1 cellular context compared by ENCODE assay signal in genomic region chr5:160450164-160450932, GRCh38.
TF ChIP-seq lines count a peak whose summit lies in the region.

No MANE protein-coding gene starts in this region.

TF ChIP-seq in GM12878, 131 proteins besides CTCF, POLR2A, EP300 and RAD21 (continued from another document and continues in another):
- TF ChIP-seq NBN (IDR thresholded peaks at IDR 0.05) (0 out of 2 replicates have a peak, but pooled peaks have one; percentile 44), CREM (IDR thresholded peaks at IDR 0.05; ENCODE audit: low read depth) (no peak), ZNF274 (IDR thresholded peaks at IDR 0.05; ENCODE audit: insufficient read depth, insufficient read length) (no peak), ZNF592 (IDR thresholded peaks at IDR 0.05) (no peak), PRDM15 (CRISPR knock-in tag; IDR thresholded peaks at IDR 0.05) (no peak), TARDBP (IDR thresholded peaks at IDR 0.05; ENCODE audit: borderline replicate concordance) (no peak), MTA3 (IDR thresholded peaks at IDR 0.05; ENCODE audit: borderline replicate concordance, low read length) (0 out of 2 replicates have a peak, but pooled peaks have one; percentile 25), TCF7 (IDR thresholded peaks at IDR 0.05; ENCODE audit: borderline replicate concordance) (no peak), POLR2AphosphoS2 (IDR thresholded peaks at IDR 0.05; ENCODE audit: low read depth, low read length) (no peak), ATF7 (IDR thresholded peaks at IDR 0.05; ENCODE audit: low read depth) (peak; percentile 39; the same call in 1 of the 2 replicates), CHD4 (IDR thresholded peaks at IDR 0.05) (no peak), YBX1 (IDR thresholded peaks at IDR 0.05) (no peak), ZZZ3 (IDR thresholded peaks at IDR 0.05; ENCODE audit: control insufficient read depth, insufficient read length, low read depth) (no peak), MEF2A (IDR thresholded peaks at IDR 0.05; ENCODE audit: insufficient read depth, low read depth, low read length) (0 out of 2 replicates have a peak, but pooled peaks have one; percentile 63), BCL11A (IDR thresholded peaks at IDR 0.05; ENCODE audit: low read depth, low read length) (peak; percentile 29; the same call in 1 of the 2 replicates), NR2C2 (IDR thresholded peaks at IDR 0.05; ENCODE audit: borderline replicate concordance, control insufficient read depth, insufficient read length, low read depth) (no peak), MYB (IDR thresholded peaks at IDR 0.05; ENCODE audit: borderline replicate concordance, low read depth, low read length) (no peak), CREB1 (IDR thresholded peaks at IDR 0.05; ENCODE audit: low read depth) (peak; percentile 24; the same call in 1 of the 2 replicates), NFIC (IDR thresholded peaks at IDR 0.05; ENCODE audit: low read depth, low read length) (peak; percentile 66), EED (IDR thresholded peaks at IDR 0.05; ENCODE audit: low read depth) (peak; percentile 13; the same call in 1 of the 2 replicates), SUPT20H (IDR thresholded peaks at IDR 0.05; ENCODE audit: borderline replicate concordance, control insufficient read depth, low read depth, low read length) (no peak), SRF (IDR thresholded peaks at IDR 0.05; ENCODE audit: low read depth in 2 of 2, low read length in 2 of 2) (no peak), SPI1 (IDR thresholded peaks at IDR 0.05; ENCODE audit: borderline replicate concordance, insufficient read depth, low read depth, low read length) (no peak), NFYA (IDR thresholded peaks at IDR 0.05; ENCODE audit: borderline replicate concordance, low read depth, low read length) (no peak), SMAD5 (IDR thresholded peaks at IDR 0.05; ENCODE audit: low read depth) (no peak), RBBP5 (conservative IDR thresholded peaks at IDR 0.05) (no peak), KDM1A (IDR thresholded peaks at IDR 0.05; ENCODE audit: borderline replicate concordance) (no peak), SMARCA5 (IDR thresholded peaks at IDR 0.05) (no peak), SKIL (IDR thresholded peaks at IDR 0.05; ENCODE audit: low read depth, poor library complexity, severe bottlenecking) (peak; percentile 51), POU2F2 (IDR thresholded peaks at IDR 0.05; ENCODE audit: borderline replicate concordance, low read depth, low read length) (0 out of 3 replicates have a peak, but pooled peaks have one; percentile 23), PAX5 (IDR thresholded peaks at IDR 0.05; ENCODE audit: borderline replicate concordance, low read depth, low read length) (no peak), ZNF217 (IDR thresholded peaks at IDR 0.05) (0 out of 2 replicates have a peak, but pooled peaks have one; percentile 20), MTA2 (IDR thresholded peaks at IDR 0.05; ENCODE audit: low read depth) (0 out of 2 replicates have a peak, but pooled peaks have one; percentile 37), ZSCAN29 (IDR thresholded peaks at IDR 0.05) (no peak), BRCA1 (IDR thresholded peaks at IDR 0.05; ENCODE audit: low read depth, low read length) (no peak), RELA (IDR thresholded peaks at IDR 0.05; ENCODE audit: borderline replicate concordance, partially characterized antibody) (no peak), USF1 (IDR thresholded peaks at IDR 0.05; ENCODE audit: borderline replicate concordance, extremely low read length, insufficient read depth, low read depth, low read length) (no peak), SUZ12 (IDR thresholded peaks at IDR 0.05; ENCODE audit: unreplicated experiment) (no peak), CEBPZ (IDR thresholded peaks at IDR 0.05; ENCODE audit: low read depth, low read length) (no peak)
- TF ChIP-seq, protein P1, sequence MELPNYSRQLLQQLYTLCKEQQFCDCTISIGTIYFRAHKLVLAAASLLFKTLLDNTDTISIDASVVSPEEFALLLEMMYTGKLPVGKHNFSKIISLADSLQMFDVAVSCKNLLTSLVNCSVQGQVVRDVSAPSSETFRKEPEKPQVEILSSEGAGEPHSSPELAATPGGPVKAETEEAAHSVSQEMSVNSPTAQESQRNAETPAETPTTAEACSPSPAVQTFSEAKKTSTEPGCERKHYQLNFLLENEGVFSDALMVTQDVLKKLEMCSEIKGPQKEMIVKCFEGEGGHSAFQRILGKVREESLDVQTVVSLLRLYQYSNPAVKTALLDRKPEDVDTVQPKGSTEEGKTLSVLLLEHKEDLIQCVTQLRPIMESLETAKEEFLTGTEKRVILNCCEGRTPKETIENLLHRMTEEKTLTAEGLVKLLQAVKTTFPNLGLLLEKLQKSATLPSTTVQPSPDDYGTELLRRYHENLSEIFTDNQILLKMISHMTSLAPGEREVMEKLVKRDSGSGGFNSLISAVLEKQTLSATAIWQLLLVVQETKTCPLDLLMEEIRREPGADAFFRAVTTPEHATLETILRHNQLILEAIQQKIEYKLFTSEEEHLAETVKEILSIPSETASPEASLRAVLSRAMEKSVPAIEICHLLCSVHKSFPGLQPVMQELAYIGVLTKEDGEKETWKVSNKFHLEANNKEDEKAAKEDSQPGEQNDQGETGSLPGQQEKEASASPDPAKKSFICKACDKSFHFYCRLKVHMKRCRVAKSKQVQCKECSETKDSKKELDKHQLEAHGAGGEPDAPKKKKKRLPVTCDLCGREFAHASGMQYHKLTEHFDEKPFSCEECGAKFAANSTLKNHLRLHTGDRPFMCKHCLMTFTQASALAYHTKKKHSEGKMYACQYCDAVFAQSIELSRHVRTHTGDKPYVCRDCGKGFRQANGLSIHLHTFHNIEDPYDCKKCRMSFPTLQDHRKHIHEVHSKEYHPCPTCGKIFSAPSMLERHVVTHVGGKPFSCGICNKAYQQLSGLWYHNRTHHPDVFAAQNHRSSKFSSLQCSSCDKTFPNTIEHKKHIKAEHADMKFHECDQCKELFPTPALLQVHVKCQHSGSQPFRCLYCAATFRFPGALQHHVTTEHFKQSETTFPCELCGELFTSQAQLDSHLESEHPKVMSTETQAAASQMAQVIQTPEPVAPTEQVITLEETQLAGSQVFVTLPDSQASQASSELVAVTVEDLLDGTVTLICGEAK (IDR thresholded peaks at IDR 0.05; ENCODE audit: borderline replicate concordance): no peak; the same call in 1 of the 2 replicates
- TF ChIP-seq, protein P2, sequence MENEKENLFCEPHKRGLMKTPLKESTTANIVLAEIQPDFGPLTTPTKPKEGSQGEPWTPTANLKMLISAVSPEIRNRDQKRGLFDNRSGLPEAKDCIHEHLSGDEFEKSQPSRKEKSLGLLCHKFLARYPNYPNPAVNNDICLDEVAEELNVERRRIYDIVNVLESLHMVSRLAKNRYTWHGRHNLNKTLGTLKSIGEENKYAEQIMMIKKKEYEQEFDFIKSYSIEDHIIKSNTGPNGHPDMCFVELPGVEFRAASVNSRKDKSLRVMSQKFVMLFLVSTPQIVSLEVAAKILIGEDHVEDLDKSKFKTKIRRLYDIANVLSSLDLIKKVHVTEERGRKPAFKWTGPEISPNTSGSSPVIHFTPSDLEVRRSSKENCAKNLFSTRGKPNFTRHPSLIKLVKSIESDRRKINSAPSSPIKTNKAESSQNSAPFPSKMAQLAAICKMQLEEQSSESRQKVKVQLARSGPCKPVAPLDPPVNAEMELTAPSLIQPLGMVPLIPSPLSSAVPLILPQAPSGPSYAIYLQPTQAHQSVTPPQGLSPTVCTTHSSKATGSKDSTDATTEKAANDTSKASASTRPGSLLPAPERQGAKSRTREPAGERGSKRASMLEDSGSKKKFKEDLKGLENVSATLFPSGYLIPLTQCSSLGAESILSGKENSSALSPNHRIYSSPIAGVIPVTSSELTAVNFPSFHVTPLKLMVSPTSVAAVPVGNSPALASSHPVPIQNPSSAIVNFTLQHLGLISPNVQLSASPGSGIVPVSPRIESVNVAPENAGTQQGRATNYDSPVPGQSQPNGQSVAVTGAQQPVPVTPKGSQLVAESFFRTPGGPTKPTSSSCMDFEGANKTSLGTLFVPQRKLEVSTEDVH (IDR thresholded peaks at IDR 0.05; ENCODE audit: low read depth, partially characterized antibody): no peak
